ENCODE assay signal across 10 cellular contexts in the genomic region with DNA sequence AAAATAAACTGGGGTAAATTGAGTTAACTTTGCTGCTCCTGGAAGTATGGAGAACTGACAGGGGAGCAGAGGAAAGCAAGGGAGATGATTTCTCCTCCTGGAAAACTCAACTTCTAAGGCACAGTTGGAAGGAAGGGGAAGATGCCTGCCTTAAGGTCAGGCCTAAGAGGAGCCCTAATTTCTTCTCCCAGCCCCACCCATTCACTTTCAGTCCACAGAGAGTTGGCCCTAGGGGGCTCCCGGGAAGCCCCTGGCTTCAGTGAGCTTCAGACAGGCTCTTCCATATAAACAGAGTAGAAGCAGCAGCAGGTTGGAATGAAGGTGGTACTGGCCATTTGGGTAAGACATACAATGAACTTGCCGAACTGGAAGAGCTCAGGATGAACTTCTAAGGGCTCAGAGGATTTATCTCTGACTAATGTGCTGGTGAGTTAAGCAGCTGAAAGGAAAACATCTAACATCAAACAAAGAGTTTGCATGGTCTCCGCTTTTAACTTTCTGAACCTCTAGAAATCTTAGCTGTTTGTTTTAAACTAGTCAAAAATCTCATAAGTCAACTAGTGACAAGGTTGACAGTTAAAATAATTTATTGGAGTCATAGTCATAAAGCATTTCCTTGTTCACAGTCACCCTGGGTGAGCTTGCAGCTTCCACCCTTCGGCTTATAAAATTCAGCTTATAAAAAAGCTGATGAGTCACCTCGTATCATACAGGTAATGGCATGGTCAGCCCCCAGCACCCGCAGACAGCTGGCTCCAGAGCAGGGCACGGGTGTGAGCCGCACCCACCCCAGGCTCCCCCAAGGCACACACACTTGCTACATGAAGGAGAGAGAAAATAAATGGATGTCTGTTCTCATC. TPM values are rescaled to one million over a fixed set of nuclear protein-coding genes. Genes with fewer than 3 reads are reported as not detected.
A peak's percentile ranks its signal among the peaks of the same experiment; 100 is the strongest.
DNase-seq lines count a peak whose midpoint lies in the region; ATAC-seq and TF ChIP-seq lines count a peak whose summit lies in the region.
"Had no signal": no experiment of that assay in that cellular context is flagged by ENCODE, and none has a peak within 500 bp of the region (broad histone marks: within the 10 kb centered on the region; RNA-seq: fewer than 3 reads in every experiment).

No MANE protein-coding gene starts in this region.

- H3K9ac ChIP-seq in colonic mucosa (ENCODE audit: low read depth in 2 of 2, low read length in 2 of 2), result peak overlapping the region in 1 of 2 donors; percentile 22

- ATAC-seq in HG03108 (IDR thresholded peaks at IDR 0.05; ENCODE audit: unreplicated experiment), result no peak
- no peak for ATAC-seq in GM18498 (IDR thresholded peaks at IDR 0.05; ENCODE audit: unreplicated experiment)
- ATAC-seq in HG03520 (IDR thresholded peaks at IDR 0.05; ENCODE audit: unreplicated experiment), result no peak

- H3K27me3 ChIP-seq in colonic mucosa (no peaks in the 10 kb centered on the region), prostate gland (replicated peaks; ENCODE audit: insufficient read depth) (no peaks in the 10 kb centered on the region)
- H3K27me3 ChIP-seq: right atrium auricular region had no signal

- peak overlapping the region; percentile 10 for H3K4me3 ChIP-seq in colonic mucosa
- no peak overlapping the region for H3K4me3 ChIP-seq in prostate gland
- H3K4me3 ChIP-seq: right atrium auricular region had no signal

- TF ChIP-seq EP300 in Ishikawa (IDR thresholded peaks at IDR 0.05; ENCODE audit: borderline replicate concordance), result peak; percentile 92

- 22% methylated on average over 8 of the region's 8 CpGs for whole genome bisulfite sequencing in prostate gland

- no peak for TF ChIP-seq CTCF in colonic mucosa (IDR thresholded peaks at IDR 0.05)
- no peak for TF ChIP-seq CTCF in prostate gland (IDR thresholded peaks at IDR 0.05)

- H3K27ac ChIP-seq in colonic mucosa (peak overlapping the region; percentile 64), prostate gland (peak overlapping the region; percentile 49 to 50)
- H3K27ac ChIP-seq: right atrium auricular region had no signal

- no peak for TF ChIP-seq POLR2A in prostate gland (IDR thresholded peaks at IDR 0.05)

- DNase-seq in DMS153 (lab: John Stamatoyannopoulos, UW) (peak; percentile 89), colonic mucosa (peak; percentile 82), prostate gland (ENCODE audit: low spot score) (peak; percentile 67), midbrain (lab: John Stamatoyannopoulos, UW) (no peak)
- DNase-seq: activated T-cell treated with anti-CD3 and anti-CD28 coated beads, Interleukin-2, amount 50 U/mL, for 1 hour had no signal

- H3K36me3 ChIP-seq in colonic mucosa (no peaks in the 10 kb centered on the region), prostate gland (no peaks in the 10 kb centered on the region)
- H3K36me3 ChIP-seq: right atrium auricular region had no signal

- TF ChIP-seq RAD21 in Ishikawa (IDR thresholded peaks at IDR 0.05; ENCODE audit: low read depth), result 0 out of 2 replicates have a peak, but pooled peaks have one; percentile 5

- peaks cover 7% of the 10 kb centered on the region for H3K4me1 ChIP-seq in colonic mucosa
- peaks cover 12% of the 10 kb centered on the region for H3K4me1 ChIP-seq in prostate gland (replicated peaks)

- H3K9me3 ChIP-seq in colonic mucosa, result no peaks in the 10 kb centered on the region
- H3K9me3 ChIP-seq in prostate gland, result no peaks in the 10 kb centered on the region
- H3K9me3 ChIP-seq: right atrium auricular region had no signal

- intact Hi-C loops in colonic mucosa (cut with DNase I), result no loop called here
- intact Hi-C loops in prostate gland (cut with DNase I), result no loop called here

TF ChIP-seq in Ishikawa, 13 proteins besides CTCF, POLR2A, EP300 and RAD21:
- TF ChIP-seq TEAD4 (IDR thresholded peaks at IDR 0.05), result peak; percentile 69
- no peak for TF ChIP-seq EGR1 (IDR thresholded peaks at IDR 0.05)
- TF ChIP-seq YY1 (IDR thresholded peaks at IDR 0.05; ENCODE audit: low read depth), result 0 out of 2 replicates have a peak, but pooled peaks have one; percentile 19
- TF ChIP-seq CEBPB (IDR thresholded peaks at IDR 0.05), result peak; percentile 43; the same call in 1 of the 2 replicates
- peak; percentile 90 for TF ChIP-seq NFIC (IDR thresholded peaks at IDR 0.05)
- TF ChIP-seq, protein P1, sequence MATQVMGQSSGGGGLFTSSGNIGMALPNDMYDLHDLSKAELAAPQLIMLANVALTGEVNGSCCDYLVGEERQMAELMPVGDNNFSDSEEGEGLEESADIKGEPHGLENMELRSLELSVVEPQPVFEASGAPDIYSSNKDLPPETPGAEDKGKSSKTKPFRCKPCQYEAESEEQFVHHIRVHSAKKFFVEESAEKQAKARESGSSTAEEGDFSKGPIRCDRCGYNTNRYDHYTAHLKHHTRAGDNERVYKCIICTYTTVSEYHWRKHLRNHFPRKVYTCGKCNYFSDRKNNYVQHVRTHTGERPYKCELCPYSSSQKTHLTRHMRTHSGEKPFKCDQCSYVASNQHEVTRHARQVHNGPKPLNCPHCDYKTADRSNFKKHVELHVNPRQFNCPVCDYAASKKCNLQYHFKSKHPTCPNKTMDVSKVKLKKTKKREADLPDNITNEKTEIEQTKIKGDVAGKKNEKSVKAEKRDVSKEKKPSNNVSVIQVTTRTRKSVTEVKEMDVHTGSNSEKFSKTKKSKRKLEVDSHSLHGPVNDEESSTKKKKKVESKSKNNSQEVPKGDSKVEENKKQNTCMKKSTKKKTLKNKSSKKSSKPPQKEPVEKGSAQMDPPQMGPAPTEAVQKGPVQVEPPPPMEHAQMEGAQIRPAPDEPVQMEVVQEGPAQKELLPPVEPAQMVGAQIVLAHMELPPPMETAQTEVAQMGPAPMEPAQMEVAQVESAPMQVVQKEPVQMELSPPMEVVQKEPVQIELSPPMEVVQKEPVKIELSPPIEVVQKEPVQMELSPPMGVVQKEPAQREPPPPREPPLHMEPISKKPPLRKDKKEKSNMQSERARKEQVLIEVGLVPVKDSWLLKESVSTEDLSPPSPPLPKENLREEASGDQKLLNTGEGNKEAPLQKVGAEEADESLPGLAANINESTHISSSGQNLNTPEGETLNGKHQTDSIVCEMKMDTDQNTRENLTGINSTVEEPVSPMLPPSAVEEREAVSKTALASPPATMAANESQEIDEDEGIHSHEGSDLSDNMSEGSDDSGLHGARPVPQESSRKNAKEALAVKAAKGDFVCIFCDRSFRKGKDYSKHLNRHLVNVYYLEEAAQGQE (IDR thresholded peaks at IDR 0.05; ENCODE audit: low read depth), result no peak
- TF ChIP-seq TCF12 (IDR thresholded peaks at IDR 0.05; ENCODE audit: low read depth), result peak; percentile 94
- TF ChIP-seq CREB1 (IDR thresholded peaks at IDR 0.05; ENCODE audit: low read depth), result no peak
- peak; percentile 86 for TF ChIP-seq FOXM1 (IDR thresholded peaks at IDR 0.05; ENCODE audit: borderline replicate concordance, low read depth)
- TF ChIP-seq MAX (IDR thresholded peaks at IDR 0.05), result peak; percentile 48; the same call in 1 of the 2 replicates

RNA-seq across cellular contexts. Expression of gene MALL, which starts 9.8 kb away (rescaled TPM):
- 100 to 1,000 TPM; 213 to 567 TPM for total RNA-seq in colonic mucosa
- total RNA-seq in prostate gland, result 10 to 100 TPM; 18.5 to 40.1 TPM

Comparison
In these comparisons a context has a peak if more than half of its experiments do, and no peak if none do; other contexts are left out.
1. RNA of gene MALL, which starts 9.8 kb away (total RNA-seq): 213 to 567 TPM in colonic mucosa; 18.5 to 40.1 TPM in prostate gland; every median in the first group is over 4 times any median in the second.